Comparison of ENCODE assay signal across 1 cellular context in the genomic region with DNA sequence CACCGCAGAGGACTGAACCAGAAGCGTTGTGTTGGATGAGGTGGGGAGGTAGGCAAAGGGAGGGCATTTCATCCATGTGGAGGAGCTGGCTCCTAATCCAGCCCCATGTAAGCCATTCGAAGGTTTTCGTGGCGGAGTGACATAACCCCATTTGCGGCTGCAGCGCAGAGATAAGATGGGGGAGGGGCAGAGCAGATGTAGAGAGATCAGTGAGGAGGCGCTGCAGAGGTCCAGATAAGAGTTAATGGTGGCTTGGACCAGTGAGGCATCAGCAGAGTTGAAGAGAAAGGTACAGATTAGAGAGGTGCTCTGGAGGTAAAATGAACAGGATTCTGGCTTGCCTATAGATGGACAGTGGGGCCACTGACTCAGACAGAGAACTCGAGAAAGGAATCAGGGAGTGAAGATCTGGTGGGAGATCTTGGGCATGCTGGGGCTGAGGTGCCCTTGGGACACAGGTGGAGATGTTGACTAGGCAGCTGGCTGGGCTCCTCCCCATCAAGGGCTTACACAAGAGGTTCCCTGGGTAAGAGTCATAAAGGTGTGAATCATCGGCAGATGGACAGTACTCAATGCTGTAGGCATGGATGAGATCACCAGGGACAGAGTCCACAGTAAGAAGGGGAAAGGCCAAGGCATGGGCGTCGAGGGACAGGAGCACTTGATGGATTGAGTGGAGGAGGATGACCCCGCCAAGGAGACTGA.
TF ChIP-seq lines count a peak whose summit lies in the region.

No MANE protein-coding gene starts in this region.

TF ChIP-seq in K562, 482 proteins besides CTCF, POLR2A, EP300 and RAD21 (continued from another document and continues in another):
- 0 out of 2 replicates have a peak, but pooled peaks have one; percentile 93 for TF ChIP-seq ZNF609 (CRISPR knock-in tag; IDR thresholded peaks at IDR 0.05; ENCODE audit: borderline replicate concordance)
- peak; percentile 44; the same call in 1 of the 2 replicates for TF ChIP-seq NKRF (IDR thresholded peaks at IDR 0.05; ENCODE audit: borderline replicate concordance)
- TF ChIP-seq, protein P1, sequence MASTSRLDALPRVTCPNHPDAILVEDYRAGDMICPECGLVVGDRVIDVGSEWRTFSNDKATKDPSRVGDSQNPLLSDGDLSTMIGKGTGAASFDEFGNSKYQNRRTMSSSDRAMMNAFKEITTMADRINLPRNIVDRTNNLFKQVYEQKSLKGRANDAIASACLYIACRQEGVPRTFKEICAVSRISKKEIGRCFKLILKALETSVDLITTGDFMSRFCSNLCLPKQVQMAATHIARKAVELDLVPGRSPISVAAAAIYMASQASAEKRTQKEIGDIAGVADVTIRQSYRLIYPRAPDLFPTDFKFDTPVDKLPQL (IDR thresholded peaks at IDR 0.05; ENCODE audit: extremely low read depth, insufficient read length): no peak
- TF ChIP-seq, protein P2, sequence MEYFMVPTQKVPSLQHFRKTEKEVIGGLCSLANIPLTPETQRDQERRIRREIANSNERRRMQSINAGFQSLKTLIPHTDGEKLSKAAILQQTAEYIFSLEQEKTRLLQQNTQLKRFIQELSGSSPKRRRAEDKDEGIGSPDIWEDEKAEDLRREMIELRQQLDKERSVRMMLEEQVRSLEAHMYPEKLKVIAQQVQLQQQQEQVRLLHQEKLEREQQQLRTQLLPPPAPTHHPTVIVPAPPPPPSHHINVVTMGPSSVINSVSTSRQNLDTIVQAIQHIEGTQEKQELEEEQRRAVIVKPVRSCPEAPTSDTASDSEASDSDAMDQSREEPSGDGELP (CRISPR knock-in tag; IDR thresholded peaks at IDR 0.05; ENCODE audit: borderline replicate concordance): peak; percentile 92
- peak; percentile 92 for TF ChIP-seq RBM39 (optimal IDR thresholded peaks at IDR 0.05; ENCODE audit: low read depth, low read length)
- peak; percentile 99 for TF ChIP-seq PML (IDR thresholded peaks at IDR 0.05; ENCODE audit: low read length)
- peak; percentile 100 for TF ChIP-seq KDM1A (IDR thresholded peaks at IDR 0.05)
- no peak for TF ChIP-seq BRF2 (IDR thresholded peaks at IDR 0.05; ENCODE audit: borderline replicate concordance, insufficient read depth, insufficient read length)
- TF ChIP-seq ZNF165 (CRISPR knock-in tag; IDR thresholded peaks at IDR 0.05; ENCODE audit: borderline replicate concordance): no peak
- peak; percentile 35 for TF ChIP-seq TBP (optimal IDR thresholded peaks at IDR 0.05; ENCODE audit: low read depth, low read length)
- TF ChIP-seq PBX2 (CRISPR knock-in tag; IDR thresholded peaks at IDR 0.05; ENCODE audit: low read depth): no peak
- peak; percentile 76 for TF ChIP-seq PBX2 (tag; conservative IDR thresholded peaks at IDR 0.05; ENCODE audit: low read depth)
- 0 out of 2 replicates have a peak, but pooled peaks have one; percentile 49 for TF ChIP-seq ESRRB (CRISPR knock-in tag; IDR thresholded peaks at IDR 0.05; ENCODE audit: borderline replicate concordance)
- TF ChIP-seq THRAP3 (IDR thresholded peaks at IDR 0.05; ENCODE audit: borderline replicate concordance): no peak
- TF ChIP-seq GTF2E2 (tag; IDR thresholded peaks at IDR 0.05): peak; percentile 12; the same call in 1 of the 2 replicates
- TF ChIP-seq ZNF584 (CRISPR knock-in tag; IDR thresholded peaks at IDR 0.05; ENCODE audit: low read depth): peak; percentile 99
- no peak for TF ChIP-seq SIN3B (IDR thresholded peaks at IDR 0.05; ENCODE audit: low read depth)
- TF ChIP-seq, protein P3, sequence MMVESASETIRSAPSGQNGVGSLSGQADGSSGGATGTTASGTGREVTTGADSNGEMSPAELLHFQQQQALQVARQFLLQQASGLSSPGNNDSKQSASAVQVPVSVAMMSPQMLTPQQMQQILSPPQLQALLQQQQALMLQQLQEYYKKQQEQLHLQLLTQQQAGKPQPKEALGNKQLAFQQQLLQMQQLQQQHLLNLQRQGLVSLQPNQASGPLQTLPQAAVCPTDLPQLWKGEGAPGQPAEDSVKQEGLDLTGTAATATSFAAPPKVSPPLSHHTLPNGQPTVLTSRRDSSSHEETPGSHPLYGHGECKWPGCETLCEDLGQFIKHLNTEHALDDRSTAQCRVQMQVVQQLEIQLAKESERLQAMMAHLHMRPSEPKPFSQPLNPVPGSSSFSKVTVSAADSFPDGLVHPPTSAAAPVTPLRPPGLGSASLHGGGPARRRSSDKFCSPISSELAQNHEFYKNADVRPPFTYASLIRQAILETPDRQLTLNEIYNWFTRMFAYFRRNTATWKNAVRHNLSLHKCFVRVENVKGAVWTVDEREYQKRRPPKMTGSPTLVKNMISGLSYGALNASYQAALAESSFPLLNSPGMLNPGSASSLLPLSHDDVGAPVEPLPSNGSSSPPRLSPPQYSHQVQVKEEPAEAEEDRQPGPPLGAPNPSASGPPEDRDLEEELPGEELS (CRISPR knock-in tag; IDR thresholded peaks at IDR 0.05; ENCODE audit: borderline replicate concordance): no peak
- peak; percentile 99 to 100 for TF ChIP-seq ARNT (IDR thresholded peaks at IDR 0.05)
- TF ChIP-seq DLX4 (CRISPR knock-in tag; IDR thresholded peaks at IDR 0.05): no peak
- no peak for TF ChIP-seq TGIF2 (CRISPR knock-in tag; IDR thresholded peaks at IDR 0.05)
- no peak for TF ChIP-seq IRF2 (CRISPR knock-in tag; IDR thresholded peaks at IDR 0.05)
- no peak for TF ChIP-seq HOXB6 (CRISPR knock-in tag; IDR thresholded peaks at IDR 0.05; ENCODE audit: borderline replicate concordance)
- peak; percentile 100 for TF ChIP-seq TAL1 (IDR thresholded peaks at IDR 0.05)
- no peak for TF ChIP-seq CAMTA2 (CRISPR knock-in tag; conservative IDR thresholded peaks at IDR 0.05)
- peak; percentile 100 for TF ChIP-seq CBFA2T3 (IDR thresholded peaks at IDR 0.05)
- TF ChIP-seq, protein P4, sequence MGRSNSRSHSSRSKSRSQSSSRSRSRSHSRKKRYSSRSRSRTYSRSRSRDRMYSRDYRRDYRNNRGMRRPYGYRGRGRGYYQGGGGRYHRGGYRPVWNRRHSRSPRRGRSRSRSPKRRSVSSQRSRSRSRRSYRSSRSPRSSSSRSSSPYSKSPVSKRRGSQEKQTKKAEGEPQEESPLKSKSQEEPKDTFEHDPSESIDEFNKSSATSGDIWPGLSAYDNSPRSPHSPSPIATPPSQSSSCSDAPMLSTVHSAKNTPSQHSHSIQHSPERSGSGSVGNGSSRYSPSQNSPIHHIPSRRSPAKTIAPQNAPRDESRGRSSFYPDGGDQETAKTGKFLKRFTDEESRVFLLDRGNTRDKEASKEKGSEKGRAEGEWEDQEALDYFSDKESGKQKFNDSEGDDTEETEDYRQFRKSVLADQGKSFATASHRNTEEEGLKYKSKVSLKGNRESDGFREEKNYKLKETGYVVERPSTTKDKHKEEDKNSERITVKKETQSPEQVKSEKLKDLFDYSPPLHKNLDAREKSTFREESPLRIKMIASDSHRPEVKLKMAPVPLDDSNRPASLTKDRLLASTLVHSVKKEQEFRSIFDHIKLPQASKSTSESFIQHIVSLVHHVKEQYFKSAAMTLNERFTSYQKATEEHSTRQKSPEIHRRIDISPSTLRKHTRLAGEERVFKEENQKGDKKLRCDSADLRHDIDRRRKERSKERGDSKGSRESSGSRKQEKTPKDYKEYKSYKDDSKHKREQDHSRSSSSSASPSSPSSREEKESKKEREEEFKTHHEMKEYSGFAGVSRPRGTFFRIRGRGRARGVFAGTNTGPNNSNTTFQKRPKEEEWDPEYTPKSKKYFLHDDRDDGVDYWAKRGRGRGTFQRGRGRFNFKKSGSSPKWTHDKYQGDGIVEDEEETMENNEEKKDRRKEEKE (IDR thresholded peaks at IDR 0.05; ENCODE audit: borderline replicate concordance in 1 of 2, control insufficient read depth in 1 of 2, low read depth in 2 of 2, low read length in 1 of 2): peak in 1 of 2 experiments; percentile 79; a peak in 1 of 4 replicates
- TF ChIP-seq ATF3 (IDR thresholded peaks at IDR 0.05): peak; percentile 96
- peak; percentile 96 for TF ChIP-seq ATF3 (CRISPR knock-in tag; conservative IDR thresholded peaks at IDR 0.05)
- TF ChIP-seq NFATC3 (IDR thresholded peaks at IDR 0.05): peak; percentile 94
- peak; percentile 99 for TF ChIP-seq SMAD1 (IDR thresholded peaks at IDR 0.05; ENCODE audit: low read depth, low read length, partially characterized antibody)
- peak; percentile 72; the same call in 1 of the 2 replicates for TF ChIP-seq ZNF668 (CRISPR knock-in tag; IDR thresholded peaks at IDR 0.05)
- TF ChIP-seq HMGN3 (IDR thresholded peaks at IDR 0.05; ENCODE audit: borderline replicate concordance, extremely low read depth, insufficient read length, low read depth, low read length): peak; percentile 94
- TF ChIP-seq PYGO2 (tag; IDR thresholded peaks at IDR 0.05): peak; percentile 98
- 0 out of 2 replicates have a peak, but pooled peaks have one; percentile 42 for TF ChIP-seq FOXK1 (CRISPR knock-in tag; IDR thresholded peaks at IDR 0.05; ENCODE audit: borderline replicate concordance)
- TF ChIP-seq ZNF3 (CRISPR knock-in tag; IDR thresholded peaks at IDR 0.05): no peak
